Comparison of ENCODE assay signal across 14 cellular contexts in the genomic region with DNA sequence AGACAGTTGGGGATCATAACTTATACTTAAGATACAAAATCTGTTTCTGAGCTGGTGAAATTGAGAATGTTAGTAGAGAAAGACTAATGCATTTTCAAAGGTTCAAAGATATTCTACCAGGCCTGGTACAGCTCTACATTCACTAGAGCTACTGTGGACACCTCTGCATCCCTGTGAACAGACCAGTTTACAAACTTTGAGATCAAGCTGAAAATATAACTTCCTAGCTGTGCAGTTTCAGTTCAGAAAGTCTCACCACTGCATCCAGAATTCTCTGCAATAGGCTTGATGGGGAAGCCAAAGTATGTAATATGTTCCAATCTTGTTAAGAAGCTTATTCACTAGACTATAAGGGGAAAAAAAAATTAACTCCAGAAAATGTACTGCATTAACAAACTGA.
"Had no signal": no experiment of that assay in that cellular context is flagged by ENCODE, and none has a peak within 500 bp of the region (broad histone marks: within the 10 kb centered on the region; RNA-seq: fewer than 3 reads in every experiment).

No MANE protein-coding gene starts in this region.

- DNase-seq: activated CD4-positive, alpha-beta T cell treated with anti-CD3 and anti-CD28 coated beads, Interleukin-2, amount 10 ng/mL, durations not matched to agents 24 days and 14 days; activated CD8-positive, alpha-beta memory T cell treated with anti-CD3 and anti-CD28 coated beads, Interleukin-2, amount 50 U/mL, for 4 hours; activated CD8-positive, alpha-beta T cell treated with anti-CD3 and anti-CD28 coated beads, Interleukin-2, amount 10 ng/mL, durations not matched to agents 7 days and 5 days; activated gamma-delta T cell treated with Interleukin-2 at 50 U/mL for 16 hours; activated T-cell treated with anti-CD3 and anti-CD28 coated beads, Interleukin-2, amount 50 U/mL, for 72 hours; amniotic stem cell; effector CD4-positive, alpha-beta T cell; foreskin melanocyte; midbrain; stimulated activated CD4-positive, alpha-beta T cell treated with anti-CD3 and anti-CD28 coated beads, Interleukin-4, amount 100 ng/mL, for 1 hour; stimulated activated naive B cell treated with anti-CD40 and anti-IgM and Interleukin-4, amounts not matched to agents 10 μg/mL and 1 μg/mL and 100 μg/mL, for 72 hours; T-helper 2 cell; transverse colon had no signal

- H3K9me3 ChIP-seq: neutrophil, transverse colon had no signal

- H3K27me3 ChIP-seq: neutrophil, transverse colon had no signal

- ATAC-seq: activated CD8-positive, alpha-beta T cell treated with anti-CD3 and anti-CD28 coated beads, Interleukin-2, amount 10 ng/mL, durations not matched to agents 7 days and 5 days; activated T-cell treated with anti-CD3 and anti-CD28 coated beads, Interleukin-2, amount 50 U/mL, for 72 hours; stimulated activated naive B cell treated with anti-CD40 and anti-IgM and Interleukin-4, amounts not matched to agents 10 μg/mL and 1 μg/mL and 100 μg/mL, for 72 hours had no signal

- H3K4me1 ChIP-seq: transverse colon had no signal

- H3K4me3 ChIP-seq: transverse colon had no signal

- H3K27ac ChIP-seq: neutrophil, transverse colon had no signal

- H3K36me3 ChIP-seq: neutrophil, transverse colon had no signal
